Comparison of ENCODE assay signal across 17 cellular contexts in genomic region chr5:38104497-38105230, GRCh38.
DNase-seq lines count a peak whose midpoint lies in the region; ATAC-seq and TF ChIP-seq lines count a peak whose summit lies in the region.
"Had no signal": no experiment of that assay in that cellular context is flagged by ENCODE, and none has a peak within 500 bp of the region (broad histone marks: within the 10 kb centered on the region; RNA-seq: fewer than 3 reads in every experiment).

No MANE protein-coding gene starts in this region.

- peak overlapping the region; percentile 75 for H3K4me2 ChIP-seq in GM23338

- no peak for TF ChIP-seq POLR2A in upper lobe of left lung (IDR thresholded peaks at IDR 0.05)

- H3K9me3 ChIP-seq in SJCRH30 (replicated peaks) = no peaks in the 10 kb centered on the region
- no peaks in the 10 kb centered on the region for H3K9me3 ChIP-seq in upper lobe of left lung
- H3K9me3 ChIP-seq: left ventricle myocardium inferior, sigmoid colon, tibial artery had no signal

- TF ChIP-seq EP300 in upper lobe of left lung (IDR thresholded peaks at IDR 0.05) = no peak

- H3K27me3 Mint-ChIP-seq in GM23338 (ENCODE audit: insufficient read depth, low read depth, poor library complexity) (peaks cover 15% of the 10 kb centered on the region), neural crest cell (ENCODE audit: low read depth) (no peaks in the 10 kb centered on the region)
- H3K27me3 Mint-ChIP-seq: activated CD4-positive, alpha-beta memory T cell treated with anti-CD3 and anti-CD28 coated beads, Interleukin-2, amount 10 ng/mL, durations not matched to agents 7 days and 5 days had no signal

- no peaks in the 10 kb centered on the region for H3F3A ChIP-seq in GM23338 (replicated peaks; ENCODE audit: low read depth)

- H3K27me3 ChIP-seq in GM23338 (ENCODE audit: insufficient read depth) (peaks cover 19% of the 10 kb centered on the region), SJCRH30 (no peaks in the 10 kb centered on the region), upper lobe of left lung (no peaks in the 10 kb centered on the region)
- H3K27me3 ChIP-seq: sigmoid colon, tibial artery had no signal

- peak overlapping the region; percentile 58 for H3K27ac Mint-ChIP-seq in GM23338
- peak overlapping the region; percentile 54 for H3K27ac Mint-ChIP-seq in neural crest cell (ENCODE audit: unreplicated experiment)
- H3K27ac Mint-ChIP-seq: activated CD4-positive, alpha-beta memory T cell treated with anti-CD3 and anti-CD28 coated beads, Interleukin-2, amount 10 ng/mL, durations not matched to agents 7 days and 5 days had no signal

- no peaks in the 10 kb centered on the region for H4K20me1 ChIP-seq in GM23338 (replicated peaks; ENCODE audit: insufficient read depth)

- H3K4me1 ChIP-seq in GM23338 (ENCODE audit: insufficient read depth) (peaks cover 23% of the 10 kb centered on the region), SJCRH30 (0 out of 2 replicates have a peak, but pooled peaks cover 3% of the 10 kb centered on the region), upper lobe of left lung (no peaks in the 10 kb centered on the region)
- H3K4me1 ChIP-seq: left ventricle myocardium inferior, sigmoid colon, tibial artery had no signal

- H3K4me3 ChIP-seq in GM23338 (peak overlapping the region; percentile 20; the same call in 1 of the 2 replicates), SJCRH30 (no peak overlapping the region), fibroblast of villous mesenchyme (ENCODE audit: low read depth, low read length) (no peak overlapping the region), upper lobe of left lung (no peak overlapping the region)
- H3K4me3 ChIP-seq: left ventricle myocardium inferior, sigmoid colon, tibial artery had no signal

- no peaks in the 10 kb centered on the region for H3K36me3 Mint-ChIP-seq in GM23338 (ENCODE audit: low read depth)
- peaks cover 5% of the 10 kb centered on the region for H3K36me3 Mint-ChIP-seq in neural crest cell (ENCODE audit: low read depth)

- DNase-seq in GM23338 (ENCODE audit: low spot score) (peak; percentile 90), SJCRH30 (peak; percentile 33 to 56), fibroblast of villous mesenchyme (ENCODE audit: low read depth) (peak; percentile 44), neural crest cell (ENCODE audit: low read depth, low spot score) (no peak), HuH-7.5 (ENCODE audit: low spot score) (no peak), upper lobe of left lung (no peak)
- DNase-seq in central memory CD4-positive, alpha-beta T cell = no peak
- DNase-seq: activated CD4-positive, alpha-beta memory T cell treated with anti-CD3 and anti-CD28 coated beads, Interleukin-2, amount 10 ng/mL, durations not matched to agents 7 days and 5 days; amniotic stem cell; left ventricle myocardium inferior; NCI-H1436 treated with DMSO at 0.1 percent for 48 hours; NK-92 treated with Interleukin-12 subunit alpha and Interleukin-12 subunit beta, amount 100 ng/mL, for 24 hours; Right ventricle myocardium superior; sigmoid colon; stimulated activated CD4-positive, alpha-beta T cell treated with anti-CD3 and anti-CD28 coated beads, Interleukin-4, amount 100 ng/mL, for 4 hours; tibial artery had no signal

- H3K9me3 Mint-ChIP-seq in GM23338 (no peaks in the 10 kb centered on the region), neural crest cell (peaks cover 8% of the 10 kb centered on the region)
- H3K9me3 Mint-ChIP-seq: activated CD4-positive, alpha-beta memory T cell treated with anti-CD3 and anti-CD28 coated beads, Interleukin-2, amount 10 ng/mL, durations not matched to agents 7 days and 5 days had no signal

- TF ChIP-seq CTCF in GM23338 (conservative IDR thresholded peaks at IDR 0.05; ENCODE audit: low read depth in 2 of 2) (no peak), fibroblast of villous mesenchyme (IDR thresholded peaks at IDR 0.05; ENCODE audit: insufficient read depth, low read depth, low read length) (no peak), neural crest cell (conservative IDR thresholded peaks at IDR 0.05) (no peak), upper lobe of left lung (IDR thresholded peaks at IDR 0.05) (no peak)

- no peaks in the 10 kb centered on the region for H3K79me2 ChIP-seq in GM23338 (replicated peaks; ENCODE audit: insufficient read depth)

- peaks cover 50% of the 10 kb centered on the region for H3K4me1 Mint-ChIP-seq in GM23338
- H3K4me1 Mint-ChIP-seq in neural crest cell = peaks cover 29% of the 10 kb centered on the region
- H3K4me1 Mint-ChIP-seq: activated CD4-positive, alpha-beta memory T cell treated with anti-CD3 and anti-CD28 coated beads, Interleukin-2, amount 10 ng/mL, durations not matched to agents 7 days and 5 days had no signal

- ATAC-seq in GM23338 = peak; percentile 92
- no peak for ATAC-seq in upper lobe of left lung (ENCODE audit: low FRiP score in 2 of 2)
- ATAC-seq in HG02970 (IDR thresholded peaks at IDR 0.05; ENCODE audit: low FRiP score, unreplicated experiment) = no peak

- H3K4me3 Mint-ChIP-seq in GM23338 (peak overlapping the region; percentile 22), neural crest cell (peak overlapping the region; percentile 52)
- H3K4me3 Mint-ChIP-seq: activated CD4-positive, alpha-beta memory T cell treated with anti-CD3 and anti-CD28 coated beads, Interleukin-2, amount 10 ng/mL, durations not matched to agents 7 days and 5 days had no signal

- WGBS in upper lobe of left lung, 2 donors = 45 to 48% methylated on average over 5 of the region's 5 CpGs

- H3K36me3 ChIP-seq in GM23338 (ENCODE audit: insufficient read depth) (no peaks in the 10 kb centered on the region), SJCRH30 (no peaks in the 10 kb centered on the region), upper lobe of left lung (no peaks in the 10 kb centered on the region)
- H3K36me3 ChIP-seq: left ventricle myocardium inferior, sigmoid colon, tibial artery had no signal

- H2AFZ ChIP-seq in GM23338 = no peak overlapping the region

- peak overlapping the region; percentile 87 for H3K27ac ChIP-seq in GM23338 (ENCODE audit: low read depth)
- no peak overlapping the region for H3K27ac ChIP-seq in SJCRH30
- no peak overlapping the region for H3K27ac ChIP-seq in upper lobe of left lung
- H3K27ac ChIP-seq: left ventricle myocardium inferior, sigmoid colon, tibial artery had no signal

- H3K9me2 ChIP-seq in GM23338 (ENCODE audit: insufficient read depth) = no peaks in the 10 kb centered on the region

TF ChIP-seq in GM23338, 12 proteins besides CTCF, POLR2A, EP300 and RAD21 (continues in another document):
- no peak for TF ChIP-seq STAT1 (IDR thresholded peaks at IDR 0.05; ENCODE audit: unreplicated experiment)
- TF ChIP-seq POLR2AphosphoS5 (IDR thresholded peaks at IDR 0.05; ENCODE audit: low read depth) = peak; percentile 26; the same call in 1 of the 2 replicates
- TF ChIP-seq ZNF462 (CRISPR knock-in tag; IDR thresholded peaks at IDR 0.05) = peak; percentile 95

Comparison
In these comparisons a context has a peak if more than half of its experiments do, and no peak if none do; other contexts are left out.
1. DNase-seq: peak in GM23338 (single experiment), SJCRH30 (2 of 2) and fibroblast of villous mesenchyme (single experiment); none in neural crest cell (single experiment), HuH-7.5 (single experiment), upper lobe of left lung (0 of 2) and central memory CD4-positive, alpha-beta T cell (single experiment).